Comparison of ENCODE assay signal across 14 cellular contexts in genomic region chr2:10839813-10840212, GRCh38. TPM values are rescaled to one million over a fixed set of nuclear protein-coding genes. Genes with fewer than 3 reads are reported as not detected.
DNase-seq lines count a peak whose midpoint lies in the region; ATAC-seq, FAIRE-seq and TF ChIP-seq lines count a peak whose summit lies in the region.
"Had no signal": no experiment of that assay in that cellular context is flagged by ENCODE, and none has a peak within 500 bp of the region (broad histone marks: within the 10 kb centered on the region; RNA-seq: fewer than 3 reads in every experiment).

No MANE protein-coding gene starts in this region.

- H3K27me3 Mint-ChIP-seq in H9 (ENCODE audit: low read depth), result peaks cover 14% of the 10 kb centered on the region
- peaks cover 18% of the 10 kb centered on the region for H3K27me3 Mint-ChIP-seq in progenitor cell of endocrine pancreas

- DNase-seq in H9 (peak; percentile 58), RKO (ENCODE audit: low spot score) (peak; percentile 22), endothelial cell of umbilical vein (ENCODE audit: low read depth, low spot score) (peak; percentile 12), progenitor cell of endocrine pancreas (ENCODE audit: low spot score, unreplicated experiment) (peak; percentile 45), MV-4-11 (lab: John Stamatoyannopoulos, UW) (no peak)
- DNase-seq: activated CD4-positive, alpha-beta T cell treated with anti-CD3 and anti-CD28 coated beads for 48 hours; anterior cingulate cortex; effector memory CD8-positive, alpha-beta T cell; NCI-H1417 treated with DMSO at 0.1 percent for 48 hours had no signal

- no peaks in the 10 kb centered on the region for H3K9me1 ChIP-seq in endothelial cell of umbilical vein (replicated peaks; ENCODE audit: control insufficient read depth, extremely low read depth, insufficient read depth, low read length)

- no peak overlapping the region for H3K23ac ChIP-seq in H9 (ENCODE audit: insufficient read length, low read depth, low read length)

- H2BK15ac ChIP-seq in H9 (ENCODE audit: low read depth, low read length), result no peak overlapping the region

- CTCF ChIA-PET in endothelial cell of umbilical vein (lab: Charles Lee), result interaction anchor here (11.3 kb wide), 1 partner anchor 285 kb away, joined by 738 read pairs; a partner anchor contains a TSS

- no peak overlapping the region for H2BK5ac ChIP-seq in H9 (ENCODE audit: insufficient read length, low read length)

- no peaks in the 10 kb centered on the region for H3K79me1 ChIP-seq in H9 (ENCODE audit: insufficient read depth, low read depth, low read length, poor library complexity, severe bottlenecking)

- BruUV-seq in endothelial cell of umbilical vein (replicated peaks; lab: Mats Ljungman, UMichigan), result no TSS peak

- no peaks in the 10 kb centered on the region for H3K23me2 ChIP-seq in H9 (ENCODE audit: insufficient read length, low read depth, low read length, poor library complexity, severe bottlenecking)

- H3K56ac ChIP-seq in H9 (ENCODE audit: insufficient read length, low read depth, low read length), result no peak overlapping the region

- no peak overlapping the region for H3K4me3 ChIP-seq in endothelial cell of umbilical vein (replicated peaks in 1 of 3; ENCODE audit: insufficient read depth in 1 of 3, low read depth in 1 of 3, low read length in 3 of 3)

- no peak overlapping the region for H2AK5ac ChIP-seq in H9 (ENCODE audit: insufficient read length, low read length)

- no peak overlapping the region for H3K14ac ChIP-seq in H9 (ENCODE audit: insufficient read depth, low read length)

- H3K79me2 ChIP-seq in H9 (ENCODE audit: insufficient read depth, low read length), result no peaks in the 10 kb centered on the region
- H3K79me2 ChIP-seq in endothelial cell of umbilical vein (ENCODE audit: control insufficient read depth, insufficient read depth, low read length), result no peaks in the 10 kb centered on the region

- no peak for ATAC-seq in HG02840 (IDR thresholded peaks at IDR 0.05; ENCODE audit: low FRiP score, unreplicated experiment)
- no peak for ATAC-seq in GM18511 (IDR thresholded peaks at IDR 0.05; ENCODE audit: unreplicated experiment)
- ATAC-seq: effector memory CD8-positive, alpha-beta T cell had no signal

- H3K9ac ChIP-seq in H9 (ENCODE audit: extremely low read depth, insufficient read length, low read length) (no peak overlapping the region), endothelial cell of umbilical vein (replicated peaks; ENCODE audit: extremely low read depth, insufficient read depth, low read length) (no peak overlapping the region)

- H3K4me2 ChIP-seq in H9 (ENCODE audit: insufficient read depth, insufficient read length, low read length) (no peak overlapping the region), endothelial cell of umbilical vein (ENCODE audit: insufficient read depth, low read length) (no peak overlapping the region)

- H3K36me3 Mint-ChIP-seq in H9 (ENCODE audit: insufficient read depth in 1 of 3, low read depth in 3 of 3) (peaks cover 2 to 21% (median 5%) of the 10 kb centered on the region in 3 experiments; a peak in 6 of 7 replicates), progenitor cell of endocrine pancreas (ENCODE audit: insufficient read depth) (no peaks in the 10 kb centered on the region)

- H3T11ph ChIP-seq in H9 (ENCODE audit: low read length), result no peak overlapping the region

- no peak overlapping the region for H4K5ac ChIP-seq in H9 (ENCODE audit: insufficient read length, low read depth, low read length)

- intact Hi-C loops in endothelial cell of umbilical vein (cut with micrococcal nuclease), result no loop called here

- H3K18ac ChIP-seq in H9 (ENCODE audit: insufficient read length, low read depth, low read length), result no peak overlapping the region

- no peak overlapping the region for H2BK120ac ChIP-seq in H9 (ENCODE audit: low read depth, low read length, poor library complexity, severe bottlenecking)

- H3K9me3 ChIP-seq in H9 (ENCODE audit: control insufficient read depth, low read depth, low read length) (no peaks in the 10 kb centered on the region), endothelial cell of umbilical vein (replicated peaks; ENCODE audit: control insufficient read depth, insufficient read depth, low read length) (no peaks in the 10 kb centered on the region)

- H3K9me3 Mint-ChIP-seq in H9 (peaks cover 25 to 26% of the 10 kb centered on the region in 2 experiments), progenitor cell of endocrine pancreas (ENCODE audit: low read depth) (peaks cover 9% of the 10 kb centered on the region)

- no peaks in the 10 kb centered on the region for H4K20me1 ChIP-seq in H9 (ENCODE audit: control insufficient read depth, insufficient read depth, insufficient read length)
- no peaks in the 10 kb centered on the region for H4K20me1 ChIP-seq in endothelial cell of umbilical vein (replicated peaks; ENCODE audit: control insufficient read depth, extremely low read depth, insufficient read depth, low read length)

- no peak overlapping the region for H2BK20ac ChIP-seq in H9 (ENCODE audit: low read depth, low read length, poor library complexity, severe bottlenecking)

- H3K27ac Mint-ChIP-seq in H9 (no peak overlapping the region), progenitor cell of endocrine pancreas (no peak overlapping the region)
- H3K27ac Mint-ChIP-seq: stimulated activated naive CD8-positive, alpha-beta T cell treated with anti-CD3 and anti-CD28 coated beads, Interleukin-15, Interleukin-2, amounts not matched to agents 100 ng/mL and 50 ng/mL, for 24 hours; T-helper 1 cell treated with Interleukin-12 subunit alpha and Interleukin-12 subunit beta and Interleukin-4 antibody, amounts not matched to agents 30 μg/mL and 1 μg/mL, for 36 hours had no signal

- H2AFZ ChIP-seq in H9 (ENCODE audit: low read length) (no peak overlapping the region), endothelial cell of umbilical vein (ENCODE audit: low read depth, low read length) (no peak overlapping the region)

- no peak overlapping the region for H4K8ac ChIP-seq in H9 (replicated peaks; ENCODE audit: insufficient read length, low read depth, low read length)

- no peak overlapping the region for H2BK12ac ChIP-seq in H9 (ENCODE audit: insufficient read length, low read depth, low read length)

- WGBS in H9 (ENCODE audit: extremely low coverage, insufficient read length, low lambda C conversion rate), result no CpG with 5 or more reads among the region's 8 CpGs

- H3K27ac ChIP-seq in H9 (ENCODE audit: insufficient read length, low read depth, low read length) (no peak overlapping the region), endothelial cell of umbilical vein (ENCODE audit: insufficient read depth, low read depth, low read length) (no peak overlapping the region)

- H3K27me3 ChIP-seq in H9 (ENCODE audit: insufficient read depth, low read length) (no peaks in the 10 kb centered on the region), endothelial cell of umbilical vein (ENCODE audit: control insufficient read depth in 2 of 2, insufficient read depth in 2 of 2, low read length in 2 of 2) (peaks cover 0 to 1% of the 10 kb centered on the region in 2 experiments)

- peaks cover 15 to 16% of the 10 kb centered on the region in 2 experiments for H3K4me1 Mint-ChIP-seq in H9
- no peaks in the 10 kb centered on the region for H3K4me1 Mint-ChIP-seq in progenitor cell of endocrine pancreas (ENCODE audit: low read depth)

- TF ChIP-seq CTCF in H9 (conservative IDR thresholded peaks at IDR 0.05) (no peak), endothelial cell of umbilical vein (IDR thresholded peaks at IDR 0.05; ENCODE audit: extremely low read depth in 1 of 2, insufficient read depth in 1 of 2, low read depth in 1 of 2, low read length in 2 of 2) (no peak), progenitor cell of endocrine pancreas (IDR thresholded peaks at IDR 0.05; ENCODE audit: unreplicated experiment) (no peak)

- H3K4me1 ChIP-seq in H9 (ENCODE audit: insufficient read depth, low read length) (peaks cover 3% of the 10 kb centered on the region; the same call in 1 of the 2 replicates), endothelial cell of umbilical vein (ENCODE audit: control insufficient read depth, extremely low read depth, insufficient read depth, low read length) (no peaks in the 10 kb centered on the region)

- H3K4me3 Mint-ChIP-seq in H9 (no peak overlapping the region), progenitor cell of endocrine pancreas (ENCODE audit: low read depth) (no peak overlapping the region)
- H3K4me3 Mint-ChIP-seq: effector memory CD8-positive, alpha-beta T cell; neural crest cell; stimulated activated naive CD8-positive, alpha-beta T cell treated with anti-CD3 and anti-CD28 coated beads, Interleukin-15, Interleukin-2, amounts not matched to agents 100 ng/mL and 50 ng/mL, for 24 hours; T-helper 1 cell treated with Interleukin-12 subunit alpha and Interleukin-12 subunit beta and Interleukin-4 antibody, amounts not matched to agents 30 μg/mL and 1 μg/mL, for 36 hours had no signal

- H3K4ac ChIP-seq in H9 (ENCODE audit: low read depth, low read length), result no peak overlapping the region

- no peak overlapping the region for H4K91ac ChIP-seq in H9 (ENCODE audit: insufficient read length, low read depth, low read length)

- dilution Hi-C loops in endothelial cell of umbilical vein (cut with MboI; ENCODE audit: extremely low pct_ligation_motif_present, low sequenced_read_pairs), result no loop called here

- no peak for FAIRE-seq in endothelial cell of umbilical vein (lab: Jason Lieb, UNC)

- POLR2A ChIA-PET in endothelial cell of umbilical vein (lab: Charles Lee), result no interaction called here

- no peaks in the 10 kb centered on the region for H3K36me3 ChIP-seq in endothelial cell of umbilical vein (ENCODE audit: control insufficient read depth in 2 of 2, extremely low read depth in 1 of 2, insufficient read depth in 2 of 2, low read length in 2 of 2)

- TF ChIP-seq POLR2A in endothelial cell of umbilical vein (IDR thresholded peaks at IDR 0.05; ENCODE audit: low read depth, low read length), result no peak

TF ChIP-seq in endothelial cell of umbilical vein, 7 proteins besides CTCF, POLR2A, EP300 and RAD21:
- TF ChIP-seq FOS (IDR thresholded peaks at IDR 0.05; ENCODE audit: borderline replicate concordance, insufficient read depth, low read length), result no peak
- TF ChIP-seq MYC (IDR thresholded peaks at IDR 0.05; ENCODE audit: low read depth, low read length), result no peak
TF ChIP-seq in endothelial cell of umbilical vein: peak in this region for 0.

RNA-seq across cellular contexts. Expression of gene PDIA6, which starts 27.2 kb away (rescaled TPM):
- 296 and 301 TPM in 2 replicates for total RNA-seq in H9 (2021)
- total RNA-seq in endothelial cell of umbilical vein, result 424 and 433 TPM in 2 replicates
- polyA plus RNA-seq in endothelial cell of umbilical vein, result 211 and 335 TPM in 2 replicates
- 355 and 422 TPM in 2 replicates for polyA plus RNA-seq in endothelial cell of umbilical vein (2011; cell fraction: cytosol; rRNA removed)
- polyA plus RNA-seq in endothelial cell of umbilical vein (2011; cell fraction: nucleus; rRNA removed), result 194 and 286 TPM in 2 replicates
- 421 and 422 TPM in 2 replicates for polyA plus RNA-seq in endothelial cell of umbilical vein (2012)
- polyA minus RNA-seq in endothelial cell of umbilical vein, result 223 and 225 TPM in 2 replicates
- polyA minus RNA-seq in endothelial cell of umbilical vein (2011; cell fraction: cytosol; rRNA and poly(A)+ RNA removed), result 78.6 TPM
- polyA minus RNA-seq in endothelial cell of umbilical vein (2011; cell fraction: nucleus; rRNA and poly(A)+ RNA removed), result 41.8 and 50.2 TPM in 2 replicates
- 248 and 249 TPM in 2 replicates for total RNA-seq in progenitor cell of endocrine pancreas
